In genomic region chr11:73384871-73385692, GRCh38 we compare ENCODE assay signal across 8 cellular contexts. TPM values are rescaled to one million over a fixed set of nuclear protein-coding genes. Genes with fewer than 3 reads are reported as not detected.
DNase-seq lines count a peak whose midpoint lies in the region; ATAC-seq and TF ChIP-seq lines count a peak whose summit lies in the region.

No MANE protein-coding gene starts in this region.

- H3K9ac ChIP-seq in SK-N-SH: no peak overlapping the region

- H3K27me3 Mint-ChIP-seq in activated CD4-positive, alpha-beta T cell treated with anti-CD3 and anti-CD28 coated beads, Interleukin-2, amount 10 ng/mL, durations not matched to agents 24 days and 14 days: no peaks in the 10 kb centered on the region

- H3K9me2 ChIP-seq in SK-N-SH: no peaks in the 10 kb centered on the region

- no peak overlapping the region for H3K4me3 ChIP-seq in stomach
- no peak overlapping the region for H3K4me3 ChIP-seq in SK-N-SH (ENCODE audit: low read depth in 2 of 2, low read length in 1 of 2)

- H3K27ac ChIP-seq in stomach: peak overlapping the region in 4 of 5 donors; percentile 45 to 83 (median 66)
- H3K27ac ChIP-seq in SK-N-SH (ENCODE audit: low read depth in 2 of 2, low read length in 1 of 2): no peak overlapping the region

- intact Hi-C loops in activated CD4-positive, alpha-beta T cell treated with anti-CD3 and anti-CD28 coated beads, Interleukin-2, amount 10 ng/mL, durations not matched to agents 24 days and 14 days (cut with micrococcal nuclease): no loop called here
- intact Hi-C loops in stomach (cut with DNase I; ENCODE audit: low total_unique reads): no loop called here

- TF ChIP-seq RAD21 in SK-N-SH (IDR thresholded peaks at IDR 0.05; ENCODE audit: low read length): no peak

- peak; percentile 75 for DNase-seq in activated CD4-positive, alpha-beta T cell treated with anti-CD3 and anti-CD28 coated beads, Interleukin-2, amount 10 ng/mL, durations not matched to agents 24 days and 14 days
- DNase-seq in activated CD4-positive, alpha-beta T cell treated with anti-CD3 and anti-CD28 coated beads for 1 hour: no peak
- DNase-seq in activated CD4-positive, alpha-beta T cell treated with anti-CD3 and anti-CD28 coated beads, Interleukin-2, amount 50 U/mL, for 4 hours: peak; percentile 15 to 37
- DNase-seq in hippocampal formation (lab: John Stamatoyannopoulos, UW) (peak; percentile 28 to 49), stomach (peak; percentile 49), SK-N-SH (no peak), AG08395 (ENCODE audit: low spot score) (no peak)

- no peak for TF ChIP-seq EP300 in stomach (IDR thresholded peaks at IDR 0.05)
- TF ChIP-seq EP300 in SK-N-SH (IDR thresholded peaks at IDR 0.05; ENCODE audit: borderline replicate concordance in 1 of 2, low read depth in 1 of 2, low read length in 1 of 2): no peak

- H3K4me1 ChIP-seq in stomach: peaks cover 7 to 91% (median 34%) of the 10 kb centered on the region in 4 donors
- H3K4me1 ChIP-seq in SK-N-SH (ENCODE audit: control insufficient read depth in 1 of 2, insufficient read depth in 2 of 2, low read depth in 1 of 2, low read length in 1 of 2): peaks cover 15 to 24% of the 10 kb centered on the region in 2 experiments; a peak in 2 of 4 replicates

- H3K4me1 Mint-ChIP-seq in activated CD4-positive, alpha-beta T cell treated with anti-CD3 and anti-CD28 coated beads, Interleukin-2, amount 10 ng/mL, durations not matched to agents 24 days and 14 days: peaks cover 61% of the 10 kb centered on the region

- WGBS in stomach, 5 donors: 53 to 62% (median 56%) methylated on average over 18 to 21 of the region's 21 CpGs
- 86% methylated on average over 13 of the region's 21 CpGs for WGBS in SK-N-SH (ENCODE audit: low lambda C conversion rate)

- no peaks in the 10 kb centered on the region for H3K27me3 ChIP-seq in stomach
- no peaks in the 10 kb centered on the region for H3K27me3 ChIP-seq in SK-N-SH (ENCODE audit: insufficient read depth)

- H3K9me3 Mint-ChIP-seq in activated CD4-positive, alpha-beta T cell treated with anti-CD3 and anti-CD28 coated beads, Interleukin-2, amount 10 ng/mL, durations not matched to agents 24 days and 14 days: no peaks in the 10 kb centered on the region

- no peaks in the 10 kb centered on the region for H3K9me3 ChIP-seq in stomach
- H3K9me3 ChIP-seq in SK-N-SH: no peaks in the 10 kb centered on the region

- peaks cover 7% of the 10 kb centered on the region for H3K36me3 Mint-ChIP-seq in activated CD4-positive, alpha-beta T cell treated with anti-CD3 and anti-CD28 coated beads, Interleukin-2, amount 10 ng/mL, durations not matched to agents 24 days and 14 days (ENCODE audit: low read depth)

- H3K4me3 Mint-ChIP-seq in activated CD4-positive, alpha-beta T cell treated with anti-CD3 and anti-CD28 coated beads, Interleukin-2, amount 10 ng/mL, durations not matched to agents 24 days and 14 days: peak overlapping the region; percentile 59

- TF ChIP-seq POLR2A in stomach (IDR thresholded peaks at IDR 0.05): no peak

- no peaks in the 10 kb centered on the region for H3K36me3 ChIP-seq in stomach
- H3K36me3 ChIP-seq in SK-N-SH (replicated peaks in 1 of 2; ENCODE audit: control insufficient read depth in 1 of 2, insufficient read depth in 2 of 2, low read length in 1 of 2): no peaks in the 10 kb centered on the region

- peaks cover 57% of the 10 kb centered on the region for H3K79me2 ChIP-seq in SK-N-SH (ENCODE audit: insufficient read depth)

- ATAC-seq in HG03159 (IDR thresholded peaks at IDR 0.05; ENCODE audit: unreplicated experiment): peak; percentile 47

- POLR2A ChIA-PET in SK-N-SH (lab: Yijun Ruan, JAX): no interaction called here

- H4K20me1 ChIP-seq in SK-N-SH (ENCODE audit: insufficient read depth): peaks cover 27% of the 10 kb centered on the region; the same call in 1 of the 2 replicates

- TF ChIP-seq CTCF in stomach (IDR thresholded peaks at IDR 0.05): no peak
- TF ChIP-seq CTCF in SK-N-SH (IDR thresholded peaks at IDR 0.05): no peak

- CTCF ChIA-PET in SK-N-SH (lab: Yijun Ruan, JAX): interaction anchor here (0.6 to 3.7 kb wide), 11 partner anchors 9 to 276 kb away, joined by 3 to 31 read pairs (median 3); no protein-coding TSS in a partner anchor

- no peak overlapping the region for H3K4me2 ChIP-seq in SK-N-SH

- H3F3A ChIP-seq in SK-N-SH (replicated peaks; ENCODE audit: insufficient read depth): no peaks in the 10 kb centered on the region

- H3K27ac Mint-ChIP-seq in activated CD4-positive, alpha-beta T cell treated with anti-CD3 and anti-CD28 coated beads, Interleukin-2, amount 10 ng/mL, durations not matched to agents 24 days and 14 days: peak overlapping the region; percentile 75

- H2AFZ ChIP-seq in SK-N-SH (ENCODE audit: low read depth): no peak overlapping the region

TF ChIP-seq in SK-N-SH, 30 proteins besides CTCF, POLR2A, EP300 and RAD21:
- TF ChIP-seq RFX5 (IDR thresholded peaks at IDR 0.05; ENCODE audit: low read length): no peak
- no peak for TF ChIP-seq FOSL2 (IDR thresholded peaks at IDR 0.05; ENCODE audit: borderline replicate concordance, low read depth)

RNA-seq across cellular contexts. Expression of gene RELT, which starts 8.9 kb away (rescaled TPM):
- total RNA-seq in activated CD4-positive, alpha-beta T cell treated with anti-CD3 and anti-CD28 coated beads, Interleukin-2, amount 10 ng/mL, durations not matched to agents 24 days and 14 days: 35.0 and 38.5 TPM in 2 replicates
- 10 to 100 TPM in 1 of 5 donors, 1 to 10 TPM in 2, not detected in 2; 2.2 to 18.7 (median 2.9) TPM for total RNA-seq in stomach
- polyA plus RNA-seq in stomach (1 to 10 TPM; 1.2 to 1.6 (median 1.2) TPM), SK-N-SH (2012; rRNA removed) (4.3 and 5.5 TPM in 2 replicates)
- polyA plus RNA-seq in SK-N-SH (2012; cell fraction: cytosol; rRNA removed): 1.9 and 2.5 TPM in 2 replicates
- 12.2 and 12.5 TPM in 2 replicates for polyA plus RNA-seq in SK-N-SH (2012; cell fraction: nucleus; rRNA removed)

Comparison
In these comparisons a context has a peak if more than half of its experiments do, and no peak if none do; other contexts are left out.
1. DNase-seq: peak in activated CD4-positive, alpha-beta T cell treated with anti-CD3 and anti-CD28 coated beads, Interleukin-2, amount 10 ng/mL, durations not matched to agents 24 days and 14 days (single experiment), activated CD4-positive, alpha-beta T cell treated with anti-CD3 and anti-CD28 coated beads, Interleukin-2, amount 50 U/mL, for 4 hours (2 of 2), hippocampal formation (2 of 2) and stomach (single experiment); none in activated CD4-positive, alpha-beta T cell treated with anti-CD3 and anti-CD28 coated beads for 1 hour (single experiment), SK-N-SH (single experiment) and AG08395 (single experiment).
2. H3K27ac ChIP-seq: peak in stomach (4 of 5); none in SK-N-SH (0 of 2).